1 cellular context compared by ENCODE assay signal in the genomic region with DNA sequence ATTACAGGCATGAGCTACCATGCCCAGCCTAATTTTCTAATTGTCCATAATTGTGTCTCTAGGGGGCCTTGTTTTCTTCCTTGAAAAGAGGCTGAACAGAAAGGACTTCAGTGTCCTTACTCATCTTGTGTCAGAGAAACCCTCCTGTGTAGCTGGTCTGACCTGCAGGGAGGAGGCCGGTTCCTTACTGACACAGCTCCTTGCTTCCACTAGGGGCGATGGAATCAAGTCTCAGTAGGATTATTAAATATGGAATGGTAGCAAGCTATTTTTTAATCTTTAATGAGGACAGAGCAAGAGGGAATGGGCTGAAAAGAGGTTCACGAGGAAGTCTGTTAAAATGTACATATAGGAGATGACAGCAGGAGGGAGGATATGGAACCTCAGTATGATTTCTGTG.
TF ChIP-seq lines count a peak whose summit lies in the region.

No MANE protein-coding gene starts in this region.

TF ChIP-seq in A549, 52 proteins besides CTCF, POLR2A, EP300 and RAD21:
- TF ChIP-seq JUN (IDR thresholded peaks at IDR 0.05) (no peak), RCOR1 (IDR thresholded peaks at IDR 0.05; ENCODE audit: low read depth, low read length) (no peak), FOSB (CRISPR knock-in tag; IDR thresholded peaks at IDR 0.05) (no peak), EHMT2 (IDR thresholded peaks at IDR 0.05; ENCODE audit: low read depth) (no peak), CEBPB (IDR thresholded peaks at IDR 0.05) (no peak), KDM5A (IDR thresholded peaks at IDR 0.05) (no peak), BHLHE40 (IDR thresholded peaks at IDR 0.05; ENCODE audit: low read depth, low read length) (no peak), PHF8 (IDR thresholded peaks at IDR 0.05; ENCODE audit: borderline replicate concordance, low read depth) (no peak)
